14 cellular contexts compared by ENCODE assay signal in the genomic region with DNA sequence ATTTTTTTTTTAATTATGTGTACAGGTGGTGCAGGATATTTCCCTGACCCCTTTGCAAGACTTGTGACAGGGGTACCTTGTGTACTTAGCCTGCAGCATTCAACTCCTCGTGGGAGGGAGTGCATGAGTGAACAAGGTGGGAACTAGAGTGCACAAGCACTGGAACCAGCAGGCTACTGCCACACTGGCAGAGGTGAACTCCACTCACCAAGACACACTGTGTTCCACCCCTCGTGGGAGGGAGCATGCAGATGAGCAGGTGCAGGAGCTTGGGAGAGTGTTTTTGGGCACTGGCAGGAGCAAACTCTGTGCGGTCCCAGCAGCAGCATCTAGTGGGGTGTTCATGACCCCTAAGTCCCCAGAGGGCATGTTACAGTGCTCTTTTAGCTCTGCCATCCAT.
DNase-seq lines count a peak whose midpoint lies in the region; ATAC-seq, FAIRE-seq and TF ChIP-seq lines count a peak whose summit lies in the region.
"Had no signal": no experiment of that assay in that cellular context is flagged by ENCODE, and none has a peak within 500 bp of the region (broad histone marks: within the 10 kb centered on the region; RNA-seq: fewer than 3 reads in every experiment).

No MANE protein-coding gene starts in this region.

- FAIRE-seq in GM12878 (lab: Jason Lieb, UNC), result peak; percentile 23

- no peak for TF ChIP-seq CTCF in GM12878 (IDR thresholded peaks at IDR 0.05 in 2 of 3, conservative IDR thresholded peaks at IDR 0.05 in 1 of 3; ENCODE audit: control insufficient read depth in 2 of 3, extremely low read depth in 1 of 3, insufficient read depth in 1 of 3, low read depth in 3 of 3, low read length in 3 of 3)
- TF ChIP-seq CTCF in thyroid gland (IDR thresholded peaks at IDR 0.05), result no peak
- no peak for TF ChIP-seq CTCF in osteoblast (IDR thresholded peaks at IDR 0.05; ENCODE audit: extremely low read depth, low read depth, low read length)

- ATAC-seq in Right ventricle myocardium superior (ENCODE audit: poor library complexity) (peak; percentile 28), right cardiac atrium (no peak), GM12878 (no peak)

- SMC1A ChIA-PET in GM12878 (lab: Charles Lee; ENCODE audit: uncharacterized antibody, unreplicated experiment), result interaction anchor here (0.5 kb wide), 1 partner anchor 343 kb away, joined by 4 read pairs; no protein-coding TSS in a partner anchor

- no peaks in the 10 kb centered on the region for H3K79me2 ChIP-seq in GM12878 (ENCODE audit: control insufficient read depth, insufficient read depth, low read length)
- H3K79me2 ChIP-seq in osteoblast (ENCODE audit: insufficient read depth, low read length), result no peaks in the 10 kb centered on the region

- intact Hi-C loops in Right ventricle myocardium superior (cut with DNase I), result no loop called here
- intact Hi-C loops in right cardiac atrium (cut with DNase I), result no loop called here
- intact Hi-C loops in GM12878 (cut with micrococcal nuclease; ENCODE audit: unreplicated experiment), result no loop called here
- intact Hi-C loops in thyroid gland (cut with DNase I), result no loop called here

- H2AFZ ChIP-seq in GM12878 (ENCODE audit: control insufficient read depth, low read depth, low read length) (no peak overlapping the region), osteoblast (ENCODE audit: low read length) (no peak overlapping the region)

- 86% methylated on average over 3 of the region's 3 CpGs for WGBS in right cardiac atrium
- 13% methylated on average over 3 of the region's 3 CpGs for WGBS in GM12878 (ENCODE audit: insufficient coverage, insufficient replicate concordance, low lambda C conversion rate, missing lambda C conversion rate)
- WGBS in thyroid gland, 2 donors, result 25 to 38% methylated on average over 2 to 3 of the region's 3 CpGs

- in situ Hi-C loops in GM12878 (cut with MboI), result no loop called here

- H3K27me3 ChIP-seq in right cardiac atrium (ENCODE audit: control insufficient read depth, insufficient read depth) (no peaks in the 10 kb centered on the region), GM12878 (replicated peaks in 1 of 2; ENCODE audit: control insufficient read depth in 2 of 2, insufficient read depth in 2 of 2, low read length in 1 of 2) (no peaks in the 10 kb centered on the region; a peak in 1 of 4 replicates), thyroid gland (no peaks in the 10 kb centered on the region), osteoblast (ENCODE audit: insufficient read depth, low read length) (no peaks in the 10 kb centered on the region)
- H3K27me3 ChIP-seq: BLaER1 treated with 17β-estradiol and CSF1 and Interleukin-3, amounts not matched to agents 10 nM and 100 nM had no signal

- no peak overlapping the region for H3K4me2 ChIP-seq in GM12878 (ENCODE audit: control insufficient read depth, insufficient read depth)
- no peak overlapping the region for H3K4me2 ChIP-seq in osteoblast (ENCODE audit: insufficient read depth, low read length)

- H3K4me3 ChIP-seq in right cardiac atrium (ENCODE audit: low read length) (no peak overlapping the region), GM12878 (no peak overlapping the region), thyroid gland (replicated peaks in 1 of 3) (no peak overlapping the region), osteoblast (ENCODE audit: insufficient read depth, low read length) (no peak overlapping the region)
- H3K4me3 ChIP-seq: BLaER1 treated with 17β-estradiol and CSF1 and Interleukin-3, amounts not matched to agents 10 nM and 100 nM; HAP-1 had no signal

- H3K9me3 ChIP-seq in right cardiac atrium (ENCODE audit: control insufficient read depth, low read length), result no peaks in the 10 kb centered on the region
- no peaks in the 10 kb centered on the region for H3K9me3 ChIP-seq in GM12878 (replicated peaks; ENCODE audit: control insufficient read depth, insufficient read depth, low read length)
- no peaks in the 10 kb centered on the region for H3K9me3 ChIP-seq in thyroid gland
- H3K9me3 ChIP-seq in osteoblast (ENCODE audit: low read depth, low read length), result no peaks in the 10 kb centered on the region
- H3K9me3 ChIP-seq: HAP-1 had no signal

- no peak for DNase-seq in Right ventricle myocardium superior
- DNase-seq in right cardiac atrium, result no peak
- no peak for DNase-seq in GM12878 (ENCODE audit: low read depth, low spot score)
- DNase-seq in thyroid gland, result peak; percentile 67 to 75
- no peak for DNase-seq in GM03348 (ENCODE audit: low spot score)
- DNase-seq in osteoblast (ENCODE audit: insufficient read length, low spot score, missing footprints), result no peak
- DNase-seq in HuH-7 (ENCODE audit: low spot score), result no peak
- DNase-seq: 8988T; AML-193; CD4-positive, CD25-positive, alpha-beta regulatory T cell; DMS79; GOT3 had no signal

- no peak overlapping the region for H3K9ac ChIP-seq in GM12878 (ENCODE audit: control insufficient read depth, insufficient read depth, low read length)
- H3K9ac ChIP-seq: BLaER1 treated with 17β-estradiol and CSF1 and Interleukin-3, amounts not matched to agents 10 nM and 100 nM had no signal

- H3K36me3 ChIP-seq in GM12878 (ENCODE audit: control insufficient read depth in 2 of 2, insufficient read depth in 2 of 2, low read length in 1 of 2), result no peaks in the 10 kb centered on the region
- no peaks in the 10 kb centered on the region for H3K36me3 ChIP-seq in thyroid gland
- H3K36me3 ChIP-seq in osteoblast (ENCODE audit: insufficient read depth, low read length), result no peaks in the 10 kb centered on the region
- H3K36me3 ChIP-seq: BLaER1 treated with 17β-estradiol and CSF1 and Interleukin-3, amounts not matched to agents 10 nM and 100 nM; HAP-1 had no signal

- TF ChIP-seq RAD21 in GM12878 (IDR thresholded peaks at IDR 0.05; ENCODE audit: insufficient read depth, low read depth, low read length), result no peak

- TF ChIP-seq POLR2A in GM12878 (IDR thresholded peaks at IDR 0.05; ENCODE audit: low read depth, low read length) (no peak), thyroid gland (IDR thresholded peaks at IDR 0.05) (no peak)

- RAD21 ChIA-PET in GM12878 (lab: Charles Lee; ENCODE audit: unreplicated experiment), result no interaction called here

- BruUV-seq in GM12878 (replicated peaks; lab: Mats Ljungman, UMichigan), result no TSS peak

- H4K20me1 ChIP-seq in GM12878 (ENCODE audit: control insufficient read depth, insufficient read depth) (no peaks in the 10 kb centered on the region), osteoblast (ENCODE audit: insufficient read depth, low read length) (no peaks in the 10 kb centered on the region)
- H4K20me1 ChIP-seq: BLaER1 treated with 17β-estradiol and CSF1 and Interleukin-3, amounts not matched to agents 10 nM and 100 nM had no signal

- TF ChIP-seq EP300 in GM12878 (IDR thresholded peaks at IDR 0.05; ENCODE audit: borderline replicate concordance in 1 of 2, control insufficient read depth in 1 of 2, low read depth in 2 of 2, low read length in 2 of 2), result no peak

- H3K27ac ChIP-seq in right cardiac atrium (ENCODE audit: low read length) (no peak overlapping the region), GM12878 (ENCODE audit: control insufficient read depth, insufficient read depth) (no peak overlapping the region), thyroid gland (no peak overlapping the region), osteoblast (ENCODE audit: low read depth, low read length) (no peak overlapping the region)
- H3K27ac ChIP-seq: BLaER1 treated with 17β-estradiol and CSF1 and Interleukin-3, amounts not matched to agents 10 nM and 100 nM had no signal

- POLR2A ChIA-PET in GM12878 (lab: Charles Lee), result no interaction called here

- H3K4me1 ChIP-seq in right cardiac atrium (ENCODE audit: control insufficient read depth, insufficient read depth, low read length) (peaks cover 5% of the 10 kb centered on the region), GM12878 (ENCODE audit: control insufficient read depth, insufficient read depth, low read length) (no peaks in the 10 kb centered on the region), thyroid gland (peaks cover 3 to 5% of the 10 kb centered on the region in 2 donors), osteoblast (ENCODE audit: insufficient read depth, low read length) (no peaks in the 10 kb centered on the region)
- H3K4me1 ChIP-seq: HAP-1 had no signal

- CTCF ChIA-PET in GM12878 (lab: Yijun Ruan, JAX), result interaction anchor here (1.0 kb wide), 1 partner anchor 45 kb away, joined by 4 read pairs; no protein-coding TSS in a partner anchor

TF ChIP-seq in GM12878, 131 proteins besides CTCF, POLR2A, EP300 and RAD21:
- TF ChIP-seq MYC (IDR thresholded peaks at IDR 0.05; ENCODE audit: insufficient read depth, insufficient read length, insufficient replicate concordance, low read length, severe bottlenecking), result no peak
- TF ChIP-seq IRF5 (IDR thresholded peaks at IDR 0.05; ENCODE audit: borderline replicate concordance), result no peak
- no peak for TF ChIP-seq CHD2 (IDR thresholded peaks at IDR 0.05; ENCODE audit: borderline replicate concordance, low read depth, low read length)

Comparison
In these comparisons a context has a peak if more than half of its experiments do, and no peak if none do; other contexts are left out.
1. DNase-seq: peak in thyroid gland (2 of 2); none in Right ventricle myocardium superior (single experiment), right cardiac atrium (0 of 3), GM12878 (single experiment), GM03348 (single experiment), osteoblast (single experiment) and HuH-7 (single experiment).